Comparison of ENCODE assay signal across 21 cellular contexts in genomic region chr3:23646201-23646955, GRCh38.
"Had no signal": no experiment of that assay in that cellular context is flagged by ENCODE, and none has a peak within 500 bp of the region (broad histone marks: within the 10 kb centered on the region; RNA-seq: fewer than 3 reads in every experiment).

No MANE protein-coding gene starts in this region.

- H3K27ac Mint-ChIP-seq: activated CD4-positive, alpha-beta T cell treated with anti-CD3 and anti-CD28 coated beads for 36 hours; activated naive CD8-positive, alpha-beta T cell treated with anti-CD3 and anti-CD28 coated beads for 36 hours; effector memory CD8-positive, alpha-beta T cell; memory B cell; naive thymus-derived CD8-positive, alpha-beta T cell; T-helper 17 cell had no signal

- H3K9me3 Mint-ChIP-seq: activated naive CD8-positive, alpha-beta T cell treated with anti-CD3 and anti-CD28 coated beads for 36 hours; effector memory CD8-positive, alpha-beta T cell; memory B cell had no signal

- H3K79me2 ChIP-seq: parathyroid adenoma had no signal

- H3K9me3 ChIP-seq: left ventricle myocardium inferior, sigmoid colon, thyroid gland, uterus had no signal

- DNase-seq: activated CD4-positive, alpha-beta T cell treated with anti-CD3 and anti-CD28 coated beads for 36 hours; activated CD4-positive, alpha-beta T cell treated with anti-CD3 and anti-CD28 coated beads, Interleukin-2, amount 50 U/mL, for 48 hours; activated naive CD4-positive, alpha-beta T cell; activated naive CD8-positive, alpha-beta T cell treated with anti-CD3 and anti-CD28 coated beads for 36 hours; amygdala; dermis blood vessel endothelial cell; effector memory CD8-positive, alpha-beta T cell; hypothalamus; left ventricle myocardium inferior; naive thymus-derived CD8-positive, alpha-beta T cell; sigmoid colon; stimulated activated CD8-positive, alpha-beta memory T cell treated with anti-CD3 and anti-CD28 coated beads, Interleukin-4, amount 100 ng/mL, for 48 hours; stimulated activated naive CD4-positive, alpha-beta T cell treated with Interleukin-2 at 50 U/mL for 16 hours; T-helper 17 cell; thyroid gland; uterus; WERI-Rb-1 had no signal

- H3K36me3 Mint-ChIP-seq: activated naive CD8-positive, alpha-beta T cell treated with anti-CD3 and anti-CD28 coated beads for 36 hours had no signal

- H3K9ac ChIP-seq: parathyroid adenoma had no signal

- H3K36me3 ChIP-seq: left ventricle myocardium inferior, sigmoid colon, thyroid gland, uterus, WERI-Rb-1 had no signal

- H3K4me3 Mint-ChIP-seq: activated CD4-positive, alpha-beta T cell treated with anti-CD3 and anti-CD28 coated beads for 36 hours; activated naive CD8-positive, alpha-beta T cell treated with anti-CD3 and anti-CD28 coated beads for 36 hours; effector memory CD8-positive, alpha-beta T cell; memory B cell; naive thymus-derived CD8-positive, alpha-beta T cell; T-helper 17 cell had no signal

- H3K4me1 Mint-ChIP-seq: activated CD4-positive, alpha-beta T cell treated with anti-CD3 and anti-CD28 coated beads for 36 hours; activated naive CD8-positive, alpha-beta T cell treated with anti-CD3 and anti-CD28 coated beads for 36 hours; T-helper 17 cell had no signal

- ATAC-seq: activated CD4-positive, alpha-beta T cell treated with anti-CD3 and anti-CD28 coated beads for 36 hours; effector memory CD8-positive, alpha-beta T cell; naive thymus-derived CD8-positive, alpha-beta T cell; T-helper 17 cell had no signal

- FAIRE-seq: frontal cortex had no signal

- H3K27me3 ChIP-seq: sigmoid colon, thyroid gland, uterus had no signal

- H3K4me1 ChIP-seq: parathyroid adenoma, uterus had no signal

- H3K27ac ChIP-seq: epithelial cell of prostate, left ventricle myocardium inferior, parathyroid adenoma, sigmoid colon, thyroid gland, uterus, WERI-Rb-1 had no signal

- H3K4me3 ChIP-seq: left ventricle myocardium inferior, sigmoid colon, thyroid gland, uterus had no signal

- H2AFZ ChIP-seq: parathyroid adenoma had no signal
